8 cellular contexts compared by ENCODE assay signal in the genomic region with DNA sequence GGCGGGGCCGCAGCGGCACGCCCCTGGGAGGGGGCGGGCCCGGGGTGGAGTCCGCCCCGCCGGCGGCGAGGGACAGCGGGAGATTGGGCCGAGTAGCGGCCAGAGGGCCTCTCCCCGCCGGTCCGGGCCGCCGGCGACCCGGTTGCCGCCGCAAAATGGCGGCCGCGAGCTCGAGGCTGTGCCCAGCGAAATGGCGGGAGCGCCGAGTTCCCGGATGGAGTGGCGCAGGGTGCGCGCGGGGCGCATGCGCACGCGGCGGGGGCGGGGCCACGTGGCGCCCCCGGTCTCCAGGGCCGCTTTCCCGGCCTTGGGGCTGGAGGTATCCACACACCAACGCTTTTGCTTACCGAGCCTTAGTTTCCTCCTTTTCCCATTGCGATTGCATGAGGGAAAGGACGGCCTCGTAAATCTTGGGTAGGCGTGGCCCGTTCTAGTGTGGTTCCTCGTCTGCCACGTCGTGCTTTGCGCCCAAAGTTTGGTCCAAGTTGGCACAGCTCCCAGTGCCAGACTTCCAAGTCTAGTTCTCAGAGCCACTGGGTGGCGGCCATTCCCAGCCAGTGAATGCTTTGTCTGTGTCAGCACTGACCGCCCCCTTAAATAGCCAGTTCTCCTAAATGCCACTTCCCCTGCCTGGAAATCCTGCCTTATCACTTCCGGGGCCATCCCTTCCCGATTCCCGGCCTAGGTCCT. TPM values are rescaled to one million over a fixed set of nuclear protein-coding genes. Genes with fewer than 3 reads are reported as not detected.
A peak's percentile ranks its signal among the peaks of the same experiment; 100 is the strongest.
DNase-seq lines count a peak whose midpoint lies in the region; ATAC-seq and TF ChIP-seq lines count a peak whose summit lies in the region.

No MANE protein-coding gene starts in this region.

- H3K27ac ChIP-seq in SJSA1 (peak overlapping the region; percentile 84), transverse colon (peak overlapping the region; percentile 98 to 100 (median 100))

- peaks cover 64% of the 10 kb centered on the region for H3K4me1 Mint-ChIP-seq in activated naive CD4-positive, alpha-beta T cell treated with anti-CD3 and anti-CD28 coated beads, Interleukin-2, amount 50 U/mL, for 24 hours
- peaks cover 44% of the 10 kb centered on the region for H3K4me1 Mint-ChIP-seq in glutamatergic neuron (ENCODE audit: low read depth, unreplicated experiment)

- H3K9me3 Mint-ChIP-seq in activated naive CD4-positive, alpha-beta T cell treated with anti-CD3 and anti-CD28 coated beads, Interleukin-2, amount 50 U/mL, for 24 hours: no peaks in the 10 kb centered on the region
- peaks cover 22% of the 10 kb centered on the region for H3K9me3 Mint-ChIP-seq in glutamatergic neuron (ENCODE audit: unreplicated experiment)

- H3K36me3 ChIP-seq in SJSA1: peaks cover 55% of the 10 kb centered on the region
- peaks cover 0 to 27% (median 11%) of the 10 kb centered on the region in 4 donors for H3K36me3 ChIP-seq in transverse colon

- intact Hi-C loops in transverse colon (cut with DNase I; ENCODE audit: low total_unique reads): no loop called here

- H3K4me3 ChIP-seq in SJSA1 (peak overlapping the region; percentile 82), transverse colon (peak overlapping the region; percentile 71 to 85 (median 74))

- peak overlapping the region; percentile 92 for H3K27ac Mint-ChIP-seq in activated naive CD4-positive, alpha-beta T cell treated with anti-CD3 and anti-CD28 coated beads, Interleukin-2, amount 50 U/mL, for 24 hours
- peak overlapping the region; percentile 73 for H3K27ac Mint-ChIP-seq in glutamatergic neuron (ENCODE audit: unreplicated experiment)

- H3K4me3 Mint-ChIP-seq in activated naive CD4-positive, alpha-beta T cell treated with anti-CD3 and anti-CD28 coated beads, Interleukin-2, amount 50 U/mL, for 24 hours: peak overlapping the region; percentile 92
- peak overlapping the region; percentile 89 for H3K4me3 Mint-ChIP-seq in glutamatergic neuron (ENCODE audit: unreplicated experiment)

- WGBS in transverse colon (ENCODE audit: low coverage in 1 of 2), 2 donors: 0% methylated on average over 27 of the region's 63 CpGs; no CpG with 5 or more reads in 1 of the 2 donors

- TF ChIP-seq EP300 in transverse colon (IDR thresholded peaks at IDR 0.05; ENCODE audit: low read depth): peak; percentile 30

- H3K9me3 ChIP-seq in SJSA1 (replicated peaks) (no peaks in the 10 kb centered on the region), transverse colon (no peaks in the 10 kb centered on the region)

- H3K4me1 ChIP-seq in SJSA1 (replicated peaks) (peaks cover 56% of the 10 kb centered on the region), transverse colon (peaks cover 70 to 89% (median 85%) of the 10 kb centered on the region in 4 donors)

- peaks cover 27% of the 10 kb centered on the region for H3K36me3 Mint-ChIP-seq in activated naive CD4-positive, alpha-beta T cell treated with anti-CD3 and anti-CD28 coated beads, Interleukin-2, amount 50 U/mL, for 24 hours
- no peaks in the 10 kb centered on the region for H3K36me3 Mint-ChIP-seq in glutamatergic neuron (ENCODE audit: unreplicated experiment)

- no peak for TF ChIP-seq CTCF in glutamatergic neuron (IDR thresholded peaks at IDR 0.05; ENCODE audit: partially characterized antibody, unreplicated experiment)
- no peak for TF ChIP-seq CTCF in omental fat pad (IDR thresholded peaks at IDR 0.05)
- no peak for TF ChIP-seq CTCF in transverse colon (IDR thresholded peaks at IDR 0.05)

- no peaks in the 10 kb centered on the region for H3K27me3 Mint-ChIP-seq in activated naive CD4-positive, alpha-beta T cell treated with anti-CD3 and anti-CD28 coated beads, Interleukin-2, amount 50 U/mL, for 24 hours
- H3K27me3 Mint-ChIP-seq in glutamatergic neuron (ENCODE audit: unreplicated experiment): peaks cover 21% of the 10 kb centered on the region

- no peaks in the 10 kb centered on the region for H3K27me3 ChIP-seq in SJSA1 (replicated peaks)
- no peaks in the 10 kb centered on the region for H3K27me3 ChIP-seq in transverse colon

- ATAC-seq in GM21825 (IDR thresholded peaks at IDR 0.05; ENCODE audit: unreplicated experiment) (peak; percentile 17), omental fat pad (ENCODE audit: low FRiP score) (peak; percentile 20)

- DNase-seq in ELR (ENCODE audit: low read depth) (peak; percentile 88), Kasumi-1 (lab: John Stamatoyannopoulos, UW) (peak; percentile 49 to 52), SJSA1 (ENCODE audit: low read depth in 1 of 2, low spot score in 2 of 2) (peak; percentile 91 to 93), glutamatergic neuron (peak; percentile 89), omental fat pad (ENCODE audit: low spot score) (no peak), transverse colon (peak; percentile 89)

- no peak for TF ChIP-seq POLR2A in transverse colon (IDR thresholded peaks at IDR 0.05)

- in situ Hi-C loops in transverse colon (cut with MboI; ENCODE audit: low pct_ligation_motif_present in 1 of 4, low pct_unique_long_range_greater_than_20kb in 1 of 4, low sequenced_read_pairs in 3 of 4): no loop called here

RNA-seq across cellular contexts. Expression of gene CIRBP, which starts 0.5 kb away (rescaled TPM):
- total RNA-seq in SJSA1 (2014; rRNA removed; shearing (Covaris generic)): 314 and 318 TPM in 2 replicates
- total RNA-seq in glutamatergic neuron (ENCODE audit: unreplicated experiment) (341 TPM), omental fat pad (100 to 1,000 TPM; 292 to 484 (median 372) TPM), transverse colon (100 to 1,000 TPM; 431 to 488 (median 460) TPM)

RNA-seq across cellular contexts. Expression of gene FAM174C, which starts 5.7 kb away (rescaled TPM):
- total RNA-seq in SJSA1 (2014; rRNA removed; shearing (Covaris generic)): 32.2 and 40.6 TPM in 2 replicates
- total RNA-seq in glutamatergic neuron (ENCODE audit: unreplicated experiment) (17.3 TPM), omental fat pad (10 to 100 TPM; 47.2 to 69.1 (median 59.3) TPM), transverse colon (100 to 1,000 TPM in 2 of 4 donors, 10 to 100 TPM in 2; 72.5 to 116 (median 99.0) TPM)

RNA-seq across cellular contexts. Expression of gene EFNA2, which starts 16.1 kb away (rescaled TPM):
- not detected in 2 replicates for total RNA-seq in SJSA1 (2014; rRNA removed; shearing (Covaris generic))
- total RNA-seq in glutamatergic neuron (ENCODE audit: unreplicated experiment): 61.4 TPM
- not detected for total RNA-seq in omental fat pad
- total RNA-seq in transverse colon: 100 to 1,000 TPM in 1 of 4 donors, 10 to 100 TPM in 3; 30.5 to 112 (median 40.6) TPM

RNA-seq across cellular contexts. Expression of gene MIDN, which starts 21.2 kb away (rescaled TPM):
- 3.7 and 7.2 TPM in 2 replicates for total RNA-seq in SJSA1 (2014; rRNA removed; shearing (Covaris generic))
- total RNA-seq in glutamatergic neuron (ENCODE audit: unreplicated experiment) (325 TPM), omental fat pad (10 to 100 TPM; 24.5 to 68.6 (median 44.1) TPM), transverse colon (100 to 1,000 TPM in 3 of 4 donors, 10 to 100 TPM in 1; 89.4 to 379 (median 116) TPM)

RNA-seq across cellular contexts. Expression of gene ATP5F1D, which starts 28.1 kb away (rescaled TPM):
- total RNA-seq in SJSA1 (2014; rRNA removed; shearing (Covaris generic)): 42.4 and 68.8 TPM in 2 replicates
- total RNA-seq in glutamatergic neuron (ENCODE audit: unreplicated experiment): 129 TPM
- 10 to 100 TPM; 46.4 to 76.0 (median 60.2) TPM for total RNA-seq in omental fat pad
- 100 to 1,000 TPM; 157 to 650 (median 240) TPM for total RNA-seq in transverse colon

Comparison
In these comparisons a context has a peak if more than half of its experiments do, and no peak if none do; other contexts are left out.
1. RNA of gene EFNA2, which starts 16.1 kb away (total RNA-seq): 61.4 TPM in glutamatergic neuron (single experiment) and 30.5 to 112 TPM in transverse colon; not detected in SJSA1 and not detected in omental fat pad; every median in the first group is over 10 times any median in the second.